Comparison of ENCODE assay signal across 15 cellular contexts in genomic region chr5:157506981-157507780, GRCh38. TPM values are rescaled to one million over a fixed set of nuclear protein-coding genes. Genes with fewer than 3 reads are reported as not detected.
A peak's percentile ranks its signal among the peaks of the same experiment; 100 is the strongest.
DNase-seq lines count a peak whose midpoint lies in the region; ATAC-seq and TF ChIP-seq lines count a peak whose summit lies in the region.
"Had no signal": no experiment of that assay in that cellular context is flagged by ENCODE, and none has a peak within 500 bp of the region (broad histone marks: within the 10 kb centered on the region; RNA-seq: fewer than 3 reads in every experiment).

No MANE protein-coding gene starts in this region.

- H3K36me3 ChIP-seq in adipocyte (ENCODE audit: control insufficient read depth, insufficient read depth, low read length, severe bottlenecking) (no peaks in the 10 kb centered on the region), stomach (peaks cover 0 to 63% (median 25%) of the 10 kb centered on the region in 4 donors)

- H3K4me3 Mint-ChIP-seq in activated CD8-positive, alpha-beta memory T cell treated with anti-CD3 and anti-CD28 coated beads, Interleukin-2, amount 10 ng/mL, durations not matched to agents 7 days and 5 days: no peak overlapping the region

- no peak for TF ChIP-seq EP300 in stomach (IDR thresholded peaks at IDR 0.05)

- H3K9ac ChIP-seq in adipocyte (ENCODE audit: low read length): no peak overlapping the region

- no peaks in the 10 kb centered on the region for H3K27me3 Mint-ChIP-seq in activated CD8-positive, alpha-beta memory T cell treated with anti-CD3 and anti-CD28 coated beads, Interleukin-2, amount 10 ng/mL, durations not matched to agents 7 days and 5 days
- H3K27me3 Mint-ChIP-seq: progenitor cell of endocrine pancreas had no signal

- no peaks in the 10 kb centered on the region for H3K9me3 ChIP-seq in adipocyte (ENCODE audit: control insufficient read depth, low read length)
- H3K9me3 ChIP-seq in right cardiac atrium (ENCODE audit: control insufficient read depth, low read length): no peaks in the 10 kb centered on the region
- no peaks in the 10 kb centered on the region for H3K9me3 ChIP-seq in stomach
- H3K9me3 ChIP-seq: gastroesophageal sphincter, thoracic aorta had no signal

- ATAC-seq in activated CD8-positive, alpha-beta memory T cell treated with anti-CD3 and anti-CD28 coated beads, Interleukin-2, amount 10 ng/mL, durations not matched to agents 7 days and 5 days: no peak
- peak; percentile 8 to 47 for ATAC-seq in right cardiac atrium
- ATAC-seq: gastroesophageal sphincter had no signal

- no peak for DNase-seq in activated CD8-positive, alpha-beta memory T cell treated with anti-CD3 and anti-CD28 coated beads, Interleukin-2, amount 10 ng/mL, durations not matched to agents 7 days and 5 days
- DNase-seq in activated CD8-positive, alpha-beta memory T cell treated with anti-CD3 and anti-CD28 coated beads, Interleukin-2, amount 50 U/mL, for 48 hours: no peak
- DNase-seq in adipocyte (ENCODE audit: low read depth) (peak; percentile 33), right cardiac atrium (peak in 2 of 3 donors; percentile 63 to 68), stomach (peak; percentile 54), NCI-H1694 (lab: John Stamatoyannopoulos, UW) (no peak), KG1 (lab: John Stamatoyannopoulos, UW) (no peak), NCI-H1436 (lab: John Stamatoyannopoulos, UW) (no peak)
- DNase-seq: ACHN; activated CD4-positive, CD25-positive, alpha-beta regulatory T cell treated with anti-CD3 and anti-CD28 coated beads, Interleukin-2, amount 50 U/mL, for 72 hours; NCI-H510A treated with DMSO at 0.1 percent for 48 hours had no signal

- H3K4me3 ChIP-seq in adipocyte (ENCODE audit: low read length) (no peak overlapping the region), right cardiac atrium (ENCODE audit: low read length) (no peak overlapping the region), stomach (no peak overlapping the region)
- H3K4me3 ChIP-seq: coronary artery, gastroesophageal sphincter, thoracic aorta had no signal

- no peaks in the 10 kb centered on the region for H3K27me3 ChIP-seq in adipocyte (replicated peaks; ENCODE audit: control insufficient read depth, insufficient read depth, low read length)
- no peaks in the 10 kb centered on the region for H3K27me3 ChIP-seq in right cardiac atrium (ENCODE audit: control insufficient read depth, insufficient read depth)
- no peaks in the 10 kb centered on the region for H3K27me3 ChIP-seq in stomach
- H3K27me3 ChIP-seq: gastroesophageal sphincter had no signal

- peaks cover 61% of the 10 kb centered on the region for H3K4me1 Mint-ChIP-seq in activated CD8-positive, alpha-beta memory T cell treated with anti-CD3 and anti-CD28 coated beads, Interleukin-2, amount 10 ng/mL, durations not matched to agents 7 days and 5 days

- WGBS in right cardiac atrium: 54% methylated on average over 14 of the region's 14 CpGs
- WGBS in stomach, 5 donors: 57 to 65% (median 59%) methylated on average over 11 to 14 of the region's 14 CpGs

- H3K27ac Mint-ChIP-seq in activated CD8-positive, alpha-beta memory T cell treated with anti-CD3 and anti-CD28 coated beads, Interleukin-2, amount 10 ng/mL, durations not matched to agents 7 days and 5 days: peak overlapping the region; percentile 32
- H3K27ac Mint-ChIP-seq: progenitor cell of endocrine pancreas had no signal

- peaks cover 84% of the 10 kb centered on the region for H3K36me3 Mint-ChIP-seq in activated CD8-positive, alpha-beta memory T cell treated with anti-CD3 and anti-CD28 coated beads, Interleukin-2, amount 10 ng/mL, durations not matched to agents 7 days and 5 days

- intact Hi-C loops in right cardiac atrium (cut with DNase I): no loop called here
- intact Hi-C loops in stomach (cut with DNase I; ENCODE audit: low total_unique reads): no loop called here

- peaks cover 11% of the 10 kb centered on the region for H3K4me1 ChIP-seq in adipocyte (ENCODE audit: control insufficient read depth, insufficient read depth, low read length)
- peaks cover 9% of the 10 kb centered on the region for H3K4me1 ChIP-seq in right cardiac atrium (ENCODE audit: control insufficient read depth, insufficient read depth, low read length)
- H3K4me1 ChIP-seq in stomach: peaks cover 12 to 52% (median 28%) of the 10 kb centered on the region in 4 donors

- TF ChIP-seq CTCF in stomach (IDR thresholded peaks at IDR 0.05): no peak

- no peak for TF ChIP-seq POLR2A in stomach (IDR thresholded peaks at IDR 0.05)

- no peak overlapping the region for H3K27ac ChIP-seq in right cardiac atrium (ENCODE audit: low read length)
- peak overlapping the region in 3 of 5 donors; percentile 16 to 30 (median 29) for H3K27ac ChIP-seq in stomach
- H3K27ac ChIP-seq: coronary artery, thoracic aorta had no signal

- CTCF ChIA-PET in activated CD8-positive, alpha-beta memory T cell treated with anti-CD3 and anti-CD28 coated beads, Interleukin-2, amount 10 ng/mL, durations not matched to agents 7 days and 5 days (lab: Charles Lee): interaction anchor here (0.6 to 1.6 kb wide), 5 partner anchors 29 to 232 kb away, joined by 3 to 4 read pairs (median 3); no protein-coding TSS in a partner anchor

- no peaks in the 10 kb centered on the region for H3K9me3 Mint-ChIP-seq in activated CD8-positive, alpha-beta memory T cell treated with anti-CD3 and anti-CD28 coated beads, Interleukin-2, amount 10 ng/mL, durations not matched to agents 7 days and 5 days (ENCODE audit: low read depth)

RNA-seq across cellular contexts. Expression of gene NIPAL4, which starts 47.2 kb away (rescaled TPM):
- total RNA-seq in activated CD8-positive, alpha-beta memory T cell treated with anti-CD3 and anti-CD28 coated beads, Interleukin-2, amount 10 ng/mL, durations not matched to agents 7 days and 5 days: under 1 TPM in 1 of 2 experiments, not detected in 1; 0.37 TPM
- total RNA-seq in right cardiac atrium (1 to 10 TPM in 1 of 4 donors, under 1 TPM in 3; 0.23 to 1.0 (median 0.49) TPM), stomach (1 to 10 TPM in 3 of 5 donors, under 1 TPM in 1, not detected in 1; 0.58 to 8.3 (median 4.6) TPM)
- polyA plus RNA-seq in right cardiac atrium (0.16 TPM), stomach (1 to 10 TPM in 2 of 3 donors, under 1 TPM in 1; 0.19 to 4.0 (median 1.2) TPM)
- total RNA-seq: progenitor cell of endocrine pancreas had no signal

Comparison
In these comparisons a context has a peak if more than half of its experiments do, and no peak if none do; other contexts are left out.
1. DNase-seq: peak in adipocyte (single experiment), right cardiac atrium (2 of 3) and stomach (single experiment); none in activated CD8-positive, alpha-beta memory T cell treated with anti-CD3 and anti-CD28 coated beads, Interleukin-2, amount 10 ng/mL, durations not matched to agents 7 days and 5 days (single experiment), activated CD8-positive, alpha-beta memory T cell treated with anti-CD3 and anti-CD28 coated beads, Interleukin-2, amount 50 U/mL, for 48 hours (single experiment), NCI-H1694 (single experiment), KG1 (single experiment) and NCI-H1436 (single experiment).